Comparison of ENCODE assay signal across 8 cellular contexts in genomic region chr7:27739301-27739913, GRCh38. TPM values are rescaled to one million over a fixed set of nuclear protein-coding genes. Genes with fewer than 3 reads are reported as not detected.
A peak's percentile ranks its signal among the peaks of the same experiment; 100 is the strongest.
DNase-seq lines count a peak whose midpoint lies in the region; FAIRE-seq and TF ChIP-seq lines count a peak whose summit lies in the region.

No MANE protein-coding gene starts in this region.

- H3K4me2 ChIP-seq in astrocyte (ENCODE audit: low read length) (peak overlapping the region; percentile 94), keratinocyte (ENCODE audit: control insufficient read depth, extremely low read depth, insufficient read depth, low read depth, low read length) (peak overlapping the region; percentile 90)

- peaks cover 17% of the 10 kb centered on the region for H3K36me3 Mint-ChIP-seq in HFFc6 (ENCODE audit: low read depth)
- peaks cover 3% of the 10 kb centered on the region for H3K36me3 Mint-ChIP-seq in astrocyte (ENCODE audit: low read depth, unreplicated experiment)

- H3K9me3 Mint-ChIP-seq in HFFc6 (no peaks in the 10 kb centered on the region), astrocyte (ENCODE audit: unreplicated experiment) (no peaks in the 10 kb centered on the region)

- H3K27ac Mint-ChIP-seq in HFFc6 = peak overlapping the region; percentile 91
- peak overlapping the region; percentile 99 for H3K27ac Mint-ChIP-seq in astrocyte (ENCODE audit: unreplicated experiment)

- H3K36me3 ChIP-seq in astrocyte (ENCODE audit: insufficient read depth, low read length) (no peaks in the 10 kb centered on the region), keratinocyte (ENCODE audit: control insufficient read depth in 2 of 2, extremely low read depth in 1 of 2, insufficient read depth in 2 of 2, low read length in 2 of 2) (no peaks in the 10 kb centered on the region), suprapubic skin (no peaks in the 10 kb centered on the region)

- dilution Hi-C loops in keratinocyte (cut with MboI; ENCODE audit: extremely low pct_ligation_motif_present, low sequenced_read_pairs) = no loop called here

- 6% methylated on average over 17 of the region's 17 CpGs for WGBS in suprapubic skin

- no peak for FAIRE-seq in astrocyte (lab: Jason Lieb, UNC)
- FAIRE-seq in keratinocyte (lab: Jason Lieb, UNC) = no peak

- H3K27ac ChIP-seq in astrocyte (ENCODE audit: low read depth, low read length) = peak overlapping the region; percentile 99
- H3K27ac ChIP-seq in keratinocyte (ENCODE audit: control insufficient read depth, insufficient read depth, low read length) = peak overlapping the region; percentile 99
- peak overlapping the region; percentile 100 for H3K27ac ChIP-seq in suprapubic skin

- H3K4me1 ChIP-seq in astrocyte (ENCODE audit: insufficient read depth, low read length) (peaks cover 12% of the 10 kb centered on the region), keratinocyte (ENCODE audit: control insufficient read depth, extremely low read depth, insufficient read depth, low read length) (no peaks in the 10 kb centered on the region), suprapubic skin (peaks cover 30% of the 10 kb centered on the region)

- peak overlapping the region; percentile 80 for H2AFZ ChIP-seq in astrocyte (ENCODE audit: low read depth, low read length)
- H2AFZ ChIP-seq in keratinocyte (ENCODE audit: control insufficient read depth, low read length) = peak overlapping the region; percentile 95

- H3K27me3 Mint-ChIP-seq in HFFc6 (ENCODE audit: insufficient read depth) = peaks cover 2% of the 10 kb centered on the region; the same call in 1 of the 2 replicates
- H3K27me3 Mint-ChIP-seq in astrocyte (ENCODE audit: low read depth, unreplicated experiment) = no peaks in the 10 kb centered on the region

- H3K4me3 Mint-ChIP-seq in HFFc6 (peak overlapping the region; percentile 90), astrocyte (ENCODE audit: unreplicated experiment) (peak overlapping the region; percentile 94)

- peak overlapping the region; percentile 83 for H3K4me3 ChIP-seq in NB4 (ENCODE audit: low read depth, low read length)
- peak overlapping the region; percentile 96 for H3K4me3 ChIP-seq in astrocyte (ENCODE audit: insufficient read depth, low read depth, low read length)
- peak overlapping the region; percentile 95 to 99 (median 98) for H3K4me3 ChIP-seq in keratinocyte (ENCODE audit: control insufficient read depth in 2 of 3, extremely low read depth in 1 of 3, insufficient read depth in 2 of 3, low read depth in 1 of 3, low read length in 3 of 3)
- peak overlapping the region; percentile 98 for H3K4me3 ChIP-seq in suprapubic skin

- DNase-seq in activated T-cell treated with anti-CD3 and anti-CD28 coated beads for 48 hours (ENCODE audit: low read depth) (peak; percentile 3), HFFc6 (no peak), NB4 (ENCODE audit: low read depth) (no peak), astrocyte (ENCODE audit: low read depth) (peak; percentile 68), keratinocyte (ENCODE audit: low read depth, low spot score) (no peak), suprapubic skin (ENCODE audit: low spot score in 2 of 2) (no peak), GM10266 (ENCODE audit: extremely low spot score) (no peak)
- DNase-seq in activated T-cell treated with anti-CD3 and anti-CD28 coated beads, Interleukin-2, amount 50 U/mL, for 48 hours = no peak

- H3K9me3 ChIP-seq in astrocyte (ENCODE audit: insufficient read depth, low read depth, low read length) (no peaks in the 10 kb centered on the region), keratinocyte (ENCODE audit: control insufficient read depth, low read depth, low read length) (no peaks in the 10 kb centered on the region), suprapubic skin (no peaks in the 10 kb centered on the region)

- TF ChIP-seq CTCF in HFFc6 (IDR thresholded peaks at IDR 0.05) (no peak), NB4 (IDR thresholded peaks at IDR 0.05; ENCODE audit: low read depth, low read length) (peak; percentile 17), astrocyte (IDR thresholded peaks at IDR 0.05; ENCODE audit: insufficient read depth, low read depth, low read length) (no peak), keratinocyte (optimal IDR thresholded peaks at IDR 0.05 in 1 of 3, IDR thresholded peaks at IDR 0.05 in 1 of 3, conservative IDR thresholded peaks at IDR 0.05 in 1 of 3; ENCODE audit: extremely low read depth in 1 of 3, insufficient read depth in 2 of 3, low read length in 3 of 3) (no peak), suprapubic skin (IDR thresholded peaks at IDR 0.05) (no peak), GM10266 (IDR thresholded peaks at IDR 0.05; ENCODE audit: control insufficient read depth, insufficient read depth, low read depth, missing control alignments) (no peak)

- H3K79me2 ChIP-seq in astrocyte (ENCODE audit: insufficient read depth, low read length) (peaks cover 35% of the 10 kb centered on the region), keratinocyte (ENCODE audit: control insufficient read depth, insufficient read depth, low read length) (peaks cover 25% of the 10 kb centered on the region)

- H3K9ac ChIP-seq in astrocyte (ENCODE audit: low read length) (peak overlapping the region; percentile 99), keratinocyte (ENCODE audit: control insufficient read depth, extremely low read depth, insufficient read depth, low read length) (peak overlapping the region; percentile 100)

- H3K27me3 ChIP-seq in astrocyte (ENCODE audit: insufficient read depth, low read length) (no peaks in the 10 kb centered on the region), keratinocyte (ENCODE audit: control insufficient read depth, extremely low read depth, insufficient read depth, low read length) (no peaks in the 10 kb centered on the region), suprapubic skin (no peaks in the 10 kb centered on the region)

- H3K9me1 ChIP-seq in keratinocyte (ENCODE audit: control insufficient read depth, extremely low read depth, insufficient read depth, low read length) = no peaks in the 10 kb centered on the region

- peaks cover 54% of the 10 kb centered on the region for H3K4me1 Mint-ChIP-seq in HFFc6 (ENCODE audit: low read depth)
- peaks cover 14% of the 10 kb centered on the region for H3K4me1 Mint-ChIP-seq in astrocyte (ENCODE audit: low read depth, unreplicated experiment)

- H4K20me1 ChIP-seq in astrocyte (ENCODE audit: insufficient read depth, low read length) (peaks cover 9% of the 10 kb centered on the region), keratinocyte (ENCODE audit: control insufficient read depth, extremely low read depth, insufficient read depth, low read length) (no peaks in the 10 kb centered on the region)

- TF ChIP-seq EP300 in suprapubic skin (IDR thresholded peaks at IDR 0.05) = no peak

- TF ChIP-seq POLR2A in NB4 (IDR thresholded peaks at IDR 0.05; ENCODE audit: extremely low read depth, insufficient read length) = no peak
- TF ChIP-seq POLR2A in suprapubic skin (IDR thresholded peaks at IDR 0.05) = no peak

RNA-seq across cellular contexts. Expression of gene TAX1BP1, which starts 0.6 kb away (rescaled TPM):
- 100 to 1,000 TPM; 106 to 138 (median 120) TPM for total RNA-seq in HFFc6 (2021; fragmentation: NEBNext Ultra II Directional; extraction: Animal tissue kit (Norgen Biotek cat#: 25700))
- total RNA-seq in astrocyte = 127 and 133 TPM in 2 replicates
- 60.6 to 119 TPM (median 102 TPM) in 3 replicates for polyA plus RNA-seq in keratinocyte
- polyA plus RNA-seq in keratinocyte (2011; ENCODE audit: low read depth) = 464 TPM
- polyA plus RNA-seq in keratinocyte (2011; cell fraction: cytosol; rRNA removed) = 47.7 and 92.1 TPM in 2 replicates
- 62.9 and 76.2 TPM in 2 replicates for polyA plus RNA-seq in keratinocyte (2011; cell fraction: nucleus; rRNA removed)
- polyA plus RNA-seq in keratinocyte (2012; ENCODE audit: low replicate concordance) = 62.5 and 91.4 TPM in 2 replicates
- polyA minus RNA-seq in keratinocyte = 76.4 to 107 TPM (median 99.7 TPM) in 3 replicates
- 51.8 TPM for polyA minus RNA-seq in keratinocyte (2011; cell fraction: cytosol; rRNA and poly(A)+ RNA removed)
- polyA minus RNA-seq in keratinocyte (2011; cell fraction: nucleus; rRNA and poly(A)+ RNA removed) = 59.6 and 107 TPM in 2 replicates
- 10 to 100 TPM; 67.5 to 98.3 (median 84.5) TPM for total RNA-seq in suprapubic skin

Comparison
In these comparisons a context has a peak if more than half of its experiments do, and no peak if none do; other contexts are left out.
1. DNase-seq: peak in activated T-cell treated with anti-CD3 and anti-CD28 coated beads for 48 hours (single experiment) and astrocyte (single experiment); none in activated T-cell treated with anti-CD3 and anti-CD28 coated beads, Interleukin-2, amount 50 U/mL, for 48 hours (0 of 2), HFFc6 (single experiment), NB4 (single experiment), keratinocyte (single experiment), suprapubic skin (0 of 2) and GM10266 (single experiment).
2. Peak in every context shown above with its lines, with median percentiles within 50 percentile points of each other: H3K4me3 ChIP-seq and H3K27ac ChIP-seq.